In genomic region chr5:72847989-72848473, GRCh38 we compare ENCODE assay signal across 8 cellular contexts. TPM values are rescaled to one million over a fixed set of nuclear protein-coding genes. Genes with fewer than 3 reads are reported as not detected.
A peak's percentile ranks its signal among the peaks of the same experiment; 100 is the strongest.
DNase-seq lines count a peak whose midpoint lies in the region; ATAC-seq and TF ChIP-seq lines count a peak whose summit lies in the region.

No MANE protein-coding gene starts in this region.

- no peaks in the 10 kb centered on the region for H3F3A ChIP-seq in SU-DHL-6 (ENCODE audit: insufficient read depth)

- TF ChIP-seq EP300 in transverse colon (IDR thresholded peaks at IDR 0.05; ENCODE audit: low read depth) = no peak

- peak overlapping the region; percentile 83 for H4K12ac ChIP-seq in trophoblast cell (ENCODE audit: low read depth, low read length)

- H3K27ac ChIP-seq in SU-DHL-6 (ENCODE audit: low read depth, low read length) (peak overlapping the region; percentile 91), heart left ventricle (peak overlapping the region; percentile 83 to 93 (median 92)), trophoblast cell (ENCODE audit: low read depth, low read length) (peak overlapping the region; percentile 99), transverse colon (peak overlapping the region; percentile 87 to 99 (median 94))

- H3K36me3 ChIP-seq in SU-DHL-6 (ENCODE audit: low read length) = peaks cover 28% of the 10 kb centered on the region
- H3K36me3 ChIP-seq in adipocyte (ENCODE audit: control insufficient read depth, insufficient read depth, low read length, severe bottlenecking) = peaks cover 7% of the 10 kb centered on the region
- H3K36me3 ChIP-seq in heart left ventricle = peaks cover 0 to 21% (median 5%) of the 10 kb centered on the region in 9 donors
- H3K36me3 ChIP-seq in trophoblast cell (ENCODE audit: control insufficient read depth in 1 of 2, insufficient read depth in 2 of 2, low read length in 2 of 2) = peaks cover 3 to 4% of the 10 kb centered on the region in 2 experiments
- H3K36me3 ChIP-seq in transverse colon = peaks cover 0 to under 1% (median 0%) of the 10 kb centered on the region in 4 donors

- peak overlapping the region; percentile 75 for H3K4me3 ChIP-seq in SU-DHL-6 (ENCODE audit: insufficient read depth, low read length, poor library complexity, severe bottlenecking)
- H3K4me3 ChIP-seq in adipocyte (ENCODE audit: low read length) = peak overlapping the region; percentile 98
- peak overlapping the region; percentile 66 to 91 (median 79) for H3K4me3 ChIP-seq in heart left ventricle
- peak overlapping the region; percentile 92 for H3K4me3 ChIP-seq in trophoblast cell (ENCODE audit: low read depth, low read length)
- H3K4me3 ChIP-seq in transverse colon = peak overlapping the region; percentile 68 to 91 (median 86)

- ATAC-seq in HG02571 (IDR thresholded peaks at IDR 0.05; ENCODE audit: unreplicated experiment) = peak; percentile 83
- ATAC-seq in heart left ventricle = peak; percentile 88 to 96 (median 95)

- peaks cover 56% of the 10 kb centered on the region for H3K4me1 ChIP-seq in adipocyte (ENCODE audit: control insufficient read depth, insufficient read depth, low read length)
- peaks cover 0 to 87% (median 51%) of the 10 kb centered on the region in 12 donors for H3K4me1 ChIP-seq in heart left ventricle
- no peaks in the 10 kb centered on the region for H3K4me1 ChIP-seq in trophoblast cell (ENCODE audit: control insufficient read depth in 1 of 2, insufficient read depth in 2 of 2, low read length in 2 of 2)
- H3K4me1 ChIP-seq in transverse colon = peaks cover 9 to 56% (median 38%) of the 10 kb centered on the region in 4 donors

- peak overlapping the region; percentile 95 for H3K18ac ChIP-seq in trophoblast cell (ENCODE audit: low read length)

- TF ChIP-seq CTCF in GM10266 (IDR thresholded peaks at IDR 0.05; ENCODE audit: control insufficient read depth, insufficient read depth, low read depth, missing control alignments) (no peak), SU-DHL-6 (IDR thresholded peaks at IDR 0.05; ENCODE audit: insufficient read depth, low read length, poor library complexity, severe bottlenecking) (no peak), heart left ventricle (IDR thresholded peaks at IDR 0.05) (peak in 2 of 12 donors; percentile 23 to 27), transverse colon (IDR thresholded peaks at IDR 0.05) (peak in 2 of 5 experiments; percentile 34 to 39)

- H3K9ac ChIP-seq in SU-DHL-6 (ENCODE audit: low read length) = peak overlapping the region; percentile 98
- H3K9ac ChIP-seq in adipocyte (ENCODE audit: low read length) = peak overlapping the region; percentile 96
- H3K9ac ChIP-seq in trophoblast cell (ENCODE audit: low read length) = peak overlapping the region; percentile 91

- peak overlapping the region; percentile 85 for H3K4ac ChIP-seq in trophoblast cell (ENCODE audit: low read depth, low read length)

- H3K79me2 ChIP-seq in SU-DHL-6 (ENCODE audit: insufficient read depth, low read length) (peaks cover 43% of the 10 kb centered on the region), trophoblast cell (ENCODE audit: control insufficient read depth, insufficient read depth, low read length, poor library complexity) (peaks cover 15% of the 10 kb centered on the region)

- in situ Hi-C loops in transverse colon (cut with MboI; ENCODE audit: low pct_ligation_motif_present in 1 of 4, low pct_unique_long_range_greater_than_20kb in 1 of 4, low sequenced_read_pairs in 3 of 4) = loop anchor here in 1 of 4 donors (25.0 kb wide), 1 partner anchor 236 kb away; no protein-coding TSS in a partner anchor

- H4K91ac ChIP-seq in trophoblast cell (ENCODE audit: low read depth, low read length) = peak overlapping the region; percentile 87

- no peaks in the 10 kb centered on the region for H3K27me3 ChIP-seq in SU-DHL-6 (ENCODE audit: low read length)
- H3K27me3 ChIP-seq in adipocyte (replicated peaks; ENCODE audit: control insufficient read depth, insufficient read depth, low read length) = no peaks in the 10 kb centered on the region
- no peaks in the 10 kb centered on the region for H3K27me3 ChIP-seq in heart left ventricle
- H3K27me3 ChIP-seq in trophoblast cell (ENCODE audit: insufficient read depth, low read length) = no peaks in the 10 kb centered on the region
- H3K27me3 ChIP-seq in transverse colon = no peaks in the 10 kb centered on the region

- peaks cover 7% of the 10 kb centered on the region for H3K79me1 ChIP-seq in trophoblast cell (ENCODE audit: low read length)

- peak in 1 of 2 donors; percentile 79 for TF ChIP-seq POLR2A in heart left ventricle (IDR thresholded peaks at IDR 0.05)
- TF ChIP-seq POLR2A in transverse colon (IDR thresholded peaks at IDR 0.05) = peak; percentile 95

- no peaks in the 10 kb centered on the region for H3K9me2 ChIP-seq in SU-DHL-6 (replicated peaks; ENCODE audit: insufficient read depth, low read length)

- H3K4me2 ChIP-seq in SU-DHL-6 (ENCODE audit: low read depth, low read length, poor library complexity, severe bottlenecking) (peak overlapping the region; percentile 61), trophoblast cell (ENCODE audit: low read length) (peak overlapping the region; percentile 98)

- 0 to 1% (median 0%) methylated on average over 16 to 32 of the region's 32 CpGs for WGBS in heart left ventricle, 4 donors
- no CpG with 5 or more reads among the region's 32 CpGs for WGBS in trophoblast cell (ENCODE audit: extremely low coverage, insufficient coverage, insufficient read length)
- WGBS in transverse colon (ENCODE audit: low coverage in 1 of 2), 2 donors = 0% methylated on average over 32 of the region's 32 CpGs; no CpG with 5 or more reads in 1 of the 2 donors

- H3K23ac ChIP-seq in trophoblast cell (ENCODE audit: low read length) = no peak overlapping the region

- H4K20me1 ChIP-seq in SU-DHL-6 (ENCODE audit: low read depth, low read length) = peaks cover 39% of the 10 kb centered on the region

- peak overlapping the region; percentile 87 for H2BK5ac ChIP-seq in trophoblast cell (ENCODE audit: low read depth, low read length, poor library complexity)

- peak overlapping the region; percentile 76 for H2BK120ac ChIP-seq in trophoblast cell (ENCODE audit: insufficient read depth, low read length, poor library complexity)

- DNase-seq in GM10266 (ENCODE audit: extremely low spot score) = peak; percentile 83
- peak; percentile 63 for DNase-seq in NCI-H1048 (lab: John Stamatoyannopoulos, UW)
- DNase-seq in adipocyte (ENCODE audit: low read depth) = peak; percentile 97
- peak; percentile 88 to 93 (median 91) for DNase-seq in heart left ventricle
- DNase-seq in trophoblast cell = peak; percentile 88 to 92
- DNase-seq in transverse colon = peak; percentile 93

- intact Hi-C loops in heart left ventricle (cut with DNase I) (loop anchor here in 5 of 10 donors (1.0 to 10.0 kb wide), 4 partner anchors 31 to 236 kb away; partner anchors contain the start of gene TNPO1 (in 3 of the 5)), transverse colon (cut with DNase I; ENCODE audit: low total_unique reads) (no loop called here)

- peak overlapping the region; percentile 92 for H3K14ac ChIP-seq in trophoblast cell (ENCODE audit: low read length)

- H4K8ac ChIP-seq in trophoblast cell (ENCODE audit: low read depth, low read length) = peak overlapping the region; percentile 91

- H2AFZ ChIP-seq in SU-DHL-6 (ENCODE audit: low read depth, low read length, severe bottlenecking) = peak overlapping the region; percentile 79
- H2AFZ ChIP-seq in trophoblast cell (ENCODE audit: insufficient read depth, low read length, poor library complexity) = peak overlapping the region; percentile 43

- peak overlapping the region; percentile 79 for H2AK5ac ChIP-seq in trophoblast cell (ENCODE audit: low read length)

- H2BK12ac ChIP-seq in trophoblast cell (ENCODE audit: low read length) = peak overlapping the region; percentile 42

- H3K9me3 ChIP-seq in SU-DHL-6 (ENCODE audit: insufficient read depth, low read length) = no peaks in the 10 kb centered on the region
- no peaks in the 10 kb centered on the region for H3K9me3 ChIP-seq in adipocyte (ENCODE audit: control insufficient read depth, low read length)
- no peaks in the 10 kb centered on the region for H3K9me3 ChIP-seq in heart left ventricle
- H3K9me3 ChIP-seq in trophoblast cell (ENCODE audit: insufficient read depth, low read depth, low read length) = peaks cover under 1% of the 10 kb centered on the region
- no peaks in the 10 kb centered on the region for H3K9me3 ChIP-seq in transverse colon

RNA-seq across cellular contexts. Expression of gene TNPO1, which starts 31.6 kb away (rescaled TPM):
- total RNA-seq in heart left ventricle = 10 to 100 TPM; 56.4 to 92.2 (median 68.4) TPM
- 10 to 100 TPM in 1 of 2 donors, 1 to 10 TPM in 1; 6.4 to 46.4 TPM for polyA plus RNA-seq in heart left ventricle
- 263 and 271 TPM in 2 replicates for polyA plus RNA-seq in trophoblast cell (2013)
- 100 to 1,000 TPM in 2 of 4 donors, 10 to 100 TPM in 2; 30.3 to 391 (median 102) TPM for total RNA-seq in transverse colon

Comparison
In these comparisons a context has a peak if more than half of its experiments do, and no peak if none do; other contexts are left out.
1. Peak in every context shown above with its lines: DNase-seq, ATAC-seq, H3K4me3 ChIP-seq and H3K27ac ChIP-seq.